9 cellular contexts compared by ENCODE assay signal in genomic region chr1:220487297-220487820, GRCh38. TPM values are rescaled to one million over a fixed set of nuclear protein-coding genes. Genes with fewer than 3 reads are reported as not detected.
DNase-seq lines count a peak whose midpoint lies in the region; ATAC-seq and TF ChIP-seq lines count a peak whose summit lies in the region.
"Had no signal": no experiment of that assay in that cellular context is flagged by ENCODE, and none has a peak within 500 bp of the region (broad histone marks: within the 10 kb centered on the region; RNA-seq: fewer than 3 reads in every experiment).

No MANE protein-coding gene starts in this region.

- H3K4me3 Mint-ChIP-seq in chondrocyte (ENCODE audit: unreplicated experiment), result no peak overlapping the region
- H3K4me3 Mint-ChIP-seq: T-helper 1 cell treated with Interleukin-12 subunit alpha and Interleukin-12 subunit beta and Interleukin-4 antibody, amounts not matched to agents 30 μg/mL and 1 μg/mL, for 36 hours had no signal

- no peaks in the 10 kb centered on the region for H3K4me1 Mint-ChIP-seq in chondrocyte (ENCODE audit: low read depth)

- peak overlapping the region; percentile 53 for H3K27ac ChIP-seq in 22Rv1

- peak; percentile 46 for ATAC-seq in HG03378 (IDR thresholded peaks at IDR 0.05; ENCODE audit: unreplicated experiment)
- no peak for ATAC-seq in GM21529 (IDR thresholded peaks at IDR 0.05; ENCODE audit: unreplicated experiment)

- no peak overlapping the region for H3K27ac Mint-ChIP-seq in chondrocyte (ENCODE audit: unreplicated experiment)
- H3K27ac Mint-ChIP-seq: T-helper 1 cell treated with Interleukin-12 subunit alpha and Interleukin-12 subunit beta and Interleukin-4 antibody, amounts not matched to agents 30 μg/mL and 1 μg/mL, for 36 hours had no signal

- peaks cover 9% of the 10 kb centered on the region for H3K27me3 Mint-ChIP-seq in chondrocyte (ENCODE audit: low read depth)

- H3K36me3 Mint-ChIP-seq in chondrocyte (ENCODE audit: low read depth), result no peaks in the 10 kb centered on the region

- DNase-seq in SHP77 (lab: John Stamatoyannopoulos, UW), result peak; percentile 20 to 37
- DNase-seq in glomerular endothelial cell (ENCODE audit: extremely low read depth, low read depth, low spot score), result peak; percentile 42
- DNase-seq in stimulated activated naive CD4-positive, alpha-beta T cell treated with Interleukin-2 at 50 U/mL for 16 hours (lab: John Stamatoyannopoulos, UW), result no peak
- no peak for DNase-seq in KG1 (lab: John Stamatoyannopoulos, UW)
- DNase-seq in chondrocyte (ENCODE audit: low spot score), result no peak

- TF ChIP-seq CTCF in 22Rv1 (IDR thresholded peaks at IDR 0.05) (no peak), chondrocyte (IDR thresholded peaks at IDR 0.05) (no peak)

- peaks cover 3% of the 10 kb centered on the region for H3K9me3 Mint-ChIP-seq in chondrocyte (ENCODE audit: low read depth)
- H3K9me3 Mint-ChIP-seq: T-helper 1 cell treated with Interleukin-12 subunit alpha and Interleukin-12 subunit beta and Interleukin-4 antibody, amounts not matched to agents 30 μg/mL and 1 μg/mL, for 36 hours had no signal

RNA-seq across cellular contexts. Expression of gene MARK1, which starts 40.6 kb away (rescaled TPM):
- total RNA-seq in glomerular endothelial cell (2.6 and 3.1 TPM in 2 replicates), chondrocyte (3.0 to 4.1 TPM (median 3.8 TPM) in 3 replicates)

Comparison
In these comparisons a context has a peak if more than half of its experiments do, and no peak if none do; other contexts are left out.
1. DNase-seq: peak in SHP77 (2 of 2) and glomerular endothelial cell (single experiment); none in stimulated activated naive CD4-positive, alpha-beta T cell treated with Interleukin-2 at 50 U/mL for 16 hours (single experiment), KG1 (single experiment) and chondrocyte (single experiment).